Comparison of ENCODE assay signal across 2 cellular contexts in the genomic region with DNA sequence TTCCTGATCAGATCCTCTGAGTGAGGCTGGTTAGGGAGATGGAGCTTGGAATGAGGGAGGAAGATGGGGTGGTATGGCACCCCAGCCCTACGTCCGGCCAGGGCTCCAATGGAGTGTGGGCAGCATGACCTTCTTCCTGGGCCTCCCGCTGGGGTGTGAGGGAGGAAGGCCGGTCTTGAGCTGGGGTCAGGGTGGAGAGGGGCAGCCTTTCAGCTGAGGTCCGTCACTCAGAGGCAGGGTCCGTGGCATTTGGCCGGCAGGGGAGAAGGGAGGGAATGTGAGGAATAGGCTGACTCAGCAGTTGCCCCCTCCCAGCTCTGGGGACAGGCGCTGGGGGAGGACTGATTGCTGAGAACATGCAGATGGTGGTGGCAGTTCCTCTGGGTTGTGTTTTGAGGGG.
TF ChIP-seq lines count a peak whose summit lies in the region.

No MANE protein-coding gene starts in this region.

TF ChIP-seq in GM23338, 12 proteins besides CTCF, POLR2A, EP300 and RAD21 (continued from another document):
- TF ChIP-seq, protein P1, sequence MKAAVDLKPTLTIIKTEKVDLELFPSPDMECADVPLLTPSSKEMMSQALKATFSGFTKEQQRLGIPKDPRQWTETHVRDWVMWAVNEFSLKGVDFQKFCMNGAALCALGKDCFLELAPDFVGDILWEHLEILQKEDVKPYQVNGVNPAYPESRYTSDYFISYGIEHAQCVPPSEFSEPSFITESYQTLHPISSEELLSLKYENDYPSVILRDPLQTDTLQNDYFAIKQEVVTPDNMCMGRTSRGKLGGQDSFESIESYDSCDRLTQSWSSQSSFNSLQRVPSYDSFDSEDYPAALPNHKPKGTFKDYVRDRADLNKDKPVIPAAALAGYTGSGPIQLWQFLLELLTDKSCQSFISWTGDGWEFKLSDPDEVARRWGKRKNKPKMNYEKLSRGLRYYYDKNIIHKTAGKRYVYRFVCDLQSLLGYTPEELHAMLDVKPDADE (IDR thresholded peaks at IDR 0.05): no peak
- TF ChIP-seq EZH2 (IDR thresholded peaks at IDR 0.05; ENCODE audit: low read depth, unreplicated experiment): no peak

TF ChIP-seq in HepG2, 621 proteins besides CTCF, POLR2A, EP300 and RAD21 (continued from another document):
- TF ChIP-seq ZNF577 (CRISPR knock-in tag; IDR thresholded peaks at IDR 0.05; ENCODE audit: borderline replicate concordance, low read depth) (no peak), ZNF563 (CRISPR knock-in tag; IDR thresholded peaks at IDR 0.05) (no peak), TCF7 (IDR thresholded peaks at IDR 0.05; ENCODE audit: low read depth) (no peak), FLYWCH1 (CRISPR knock-in tag; IDR thresholded peaks at IDR 0.05) (no peak)
- TF ChIP-seq, protein P2, sequence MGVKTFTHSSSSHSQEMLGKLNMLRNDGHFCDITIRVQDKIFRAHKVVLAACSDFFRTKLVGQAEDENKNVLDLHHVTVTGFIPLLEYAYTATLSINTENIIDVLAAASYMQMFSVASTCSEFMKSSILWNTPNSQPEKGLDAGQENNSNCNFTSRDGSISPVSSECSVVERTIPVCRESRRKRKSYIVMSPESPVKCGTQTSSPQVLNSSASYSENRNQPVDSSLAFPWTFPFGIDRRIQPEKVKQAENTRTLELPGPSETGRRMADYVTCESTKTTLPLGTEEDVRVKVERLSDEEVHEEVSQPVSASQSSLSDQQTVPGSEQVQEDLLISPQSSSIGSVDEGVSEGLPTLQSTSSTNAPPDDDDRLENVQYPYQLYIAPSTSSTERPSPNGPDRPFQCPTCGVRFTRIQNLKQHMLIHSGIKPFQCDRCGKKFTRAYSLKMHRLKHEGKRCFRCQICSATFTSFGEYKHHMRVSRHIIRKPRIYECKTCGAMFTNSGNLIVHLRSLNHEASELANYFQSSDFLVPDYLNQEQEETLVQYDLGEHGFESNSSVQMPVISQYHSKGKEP (CRISPR knock-in tag; IDR thresholded peaks at IDR 0.05): no peak
